In genomic region chr6:158374020-158374419, GRCh38 we compare ENCODE assay signal across 1 cellular context.
A peak's percentile ranks its signal among the peaks of the same experiment; 100 is the strongest.
TF ChIP-seq lines count a peak whose summit lies in the region.

No MANE protein-coding gene starts in this region.

TF ChIP-seq in HepG2, 621 proteins besides CTCF, POLR2A, EP300 and RAD21 (continued from another document):
- TF ChIP-seq TEAD3 (CRISPR knock-in tag; optimal IDR thresholded peaks at IDR 0.05; ENCODE audit: borderline replicate concordance) (peak; percentile 59), NAIF1 (CRISPR knock-in tag; IDR thresholded peaks at IDR 0.05; ENCODE audit: borderline replicate concordance) (no peak), ZNF503 (CRISPR knock-in tag; IDR thresholded peaks at IDR 0.05) (no peak), PRDM4 (CRISPR knock-in tag; IDR thresholded peaks at IDR 0.05; ENCODE audit: borderline replicate concordance) (no peak), ATAD3A (CRISPR knock-in tag; IDR thresholded peaks at IDR 0.05) (no peak), NCOA2 (CRISPR knock-in tag; IDR thresholded peaks at IDR 0.05) (no peak), MED13 (CRISPR knock-in tag; IDR thresholded peaks at IDR 0.05) (no peak), ZFP62 (CRISPR knock-in tag; IDR thresholded peaks at IDR 0.05) (no peak), EHMT2 (IDR thresholded peaks at IDR 0.05; ENCODE audit: borderline replicate concordance, low read depth, low read length) (no peak), CEBPB (IDR thresholded peaks at IDR 0.05; ENCODE audit: borderline replicate concordance, low read depth, low read length) (peak; percentile 74), KDM2A (CRISPR knock-in tag; IDR thresholded peaks at IDR 0.05; ENCODE audit: borderline replicate concordance, low read depth) (no peak), CREM (IDR thresholded peaks at IDR 0.05) (no peak), CREM (CRISPR knock-in tag; IDR thresholded peaks at IDR 0.05) (no peak), ZNF770 (CRISPR knock-in tag; IDR thresholded peaks at IDR 0.05) (peak; percentile 98), PRPF4 (IDR thresholded peaks at IDR 0.05; ENCODE audit: low read depth, low read length, poor library complexity, severe bottlenecking) (no peak), ZFP41 (CRISPR knock-in tag; IDR thresholded peaks at IDR 0.05; ENCODE audit: borderline replicate concordance) (no peak), GTF2F1 (IDR thresholded peaks at IDR 0.05; ENCODE audit: low read length) (no peak), ZNF816 (CRISPR knock-in tag; IDR thresholded peaks at IDR 0.05; ENCODE audit: borderline replicate concordance) (no peak), KDM1A (CRISPR knock-in tag; IDR thresholded peaks at IDR 0.05) (peak; percentile 72; the same call in 1 of the 2 replicates), SMARCC2 (IDR thresholded peaks at IDR 0.05) (no peak), ZMYM2 (CRISPR knock-in tag; IDR thresholded peaks at IDR 0.05) (0 out of 2 replicates have a peak, but pooled peaks have one; percentile 51)
- TF ChIP-seq, protein P1, sequence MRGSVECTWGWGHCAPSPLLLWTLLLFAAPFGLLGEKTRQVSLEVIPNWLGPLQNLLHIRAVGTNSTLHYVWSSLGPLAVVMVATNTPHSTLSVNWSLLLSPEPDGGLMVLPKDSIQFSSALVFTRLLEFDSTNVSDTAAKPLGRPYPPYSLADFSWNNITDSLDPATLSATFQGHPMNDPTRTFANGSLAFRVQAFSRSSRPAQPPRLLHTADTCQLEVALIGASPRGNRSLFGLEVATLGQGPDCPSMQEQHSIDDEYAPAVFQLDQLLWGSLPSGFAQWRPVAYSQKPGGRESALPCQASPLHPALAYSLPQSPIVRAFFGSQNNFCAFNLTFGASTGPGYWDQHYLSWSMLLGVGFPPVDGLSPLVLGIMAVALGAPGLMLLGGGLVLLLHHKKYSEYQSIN (CRISPR knock-in tag; IDR thresholded peaks at IDR 0.05; ENCODE audit: borderline replicate concordance): no peak
- TF ChIP-seq, protein P2, sequence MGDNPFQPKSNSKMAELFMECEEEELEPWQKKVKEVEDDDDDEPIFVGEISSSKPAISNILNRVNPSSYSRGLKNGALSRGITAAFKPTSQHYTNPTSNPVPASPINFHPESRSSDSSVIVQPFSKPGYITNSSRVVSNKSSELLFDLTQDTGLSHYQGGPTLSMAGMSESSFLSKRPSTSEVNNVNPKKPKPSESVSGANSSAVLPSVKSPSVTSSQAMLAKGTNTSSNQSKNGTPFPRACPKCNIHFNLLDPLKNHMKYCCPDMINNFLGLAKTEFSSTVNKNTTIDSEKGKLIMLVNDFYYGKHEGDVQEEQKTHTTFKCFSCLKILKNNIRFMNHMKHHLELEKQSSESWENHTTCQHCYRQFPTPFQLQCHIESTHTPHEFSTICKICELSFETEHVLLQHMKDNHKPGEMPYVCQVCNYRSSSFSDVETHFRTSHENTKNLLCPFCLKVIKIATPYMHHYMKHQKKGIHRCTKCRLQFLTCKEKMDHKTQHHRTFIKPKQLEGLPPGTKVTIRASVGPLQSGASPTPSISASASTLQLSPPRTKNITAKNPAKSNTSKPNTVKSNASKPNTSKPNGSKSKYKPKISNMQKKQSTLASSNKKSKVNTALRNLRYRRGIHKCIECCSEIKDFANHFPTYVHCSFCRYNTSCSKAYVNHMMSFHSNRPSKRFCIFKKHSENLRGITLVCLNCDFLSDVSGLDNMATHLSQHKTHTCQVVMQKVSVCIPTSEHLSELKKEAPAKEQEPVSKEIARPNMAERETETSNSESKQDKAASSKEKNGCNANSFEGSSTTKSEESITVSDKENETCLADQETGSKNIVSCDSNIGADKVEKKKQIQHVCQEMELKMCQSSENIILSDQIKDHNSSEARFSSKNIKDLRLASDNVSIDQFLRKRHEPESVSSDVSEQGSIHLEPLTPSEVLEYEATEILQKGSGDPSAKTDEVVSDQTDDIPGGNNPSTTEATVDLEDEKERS (CRISPR knock-in tag; IDR thresholded peaks at IDR 0.05): no peak
- TF ChIP-seq, protein P3, sequence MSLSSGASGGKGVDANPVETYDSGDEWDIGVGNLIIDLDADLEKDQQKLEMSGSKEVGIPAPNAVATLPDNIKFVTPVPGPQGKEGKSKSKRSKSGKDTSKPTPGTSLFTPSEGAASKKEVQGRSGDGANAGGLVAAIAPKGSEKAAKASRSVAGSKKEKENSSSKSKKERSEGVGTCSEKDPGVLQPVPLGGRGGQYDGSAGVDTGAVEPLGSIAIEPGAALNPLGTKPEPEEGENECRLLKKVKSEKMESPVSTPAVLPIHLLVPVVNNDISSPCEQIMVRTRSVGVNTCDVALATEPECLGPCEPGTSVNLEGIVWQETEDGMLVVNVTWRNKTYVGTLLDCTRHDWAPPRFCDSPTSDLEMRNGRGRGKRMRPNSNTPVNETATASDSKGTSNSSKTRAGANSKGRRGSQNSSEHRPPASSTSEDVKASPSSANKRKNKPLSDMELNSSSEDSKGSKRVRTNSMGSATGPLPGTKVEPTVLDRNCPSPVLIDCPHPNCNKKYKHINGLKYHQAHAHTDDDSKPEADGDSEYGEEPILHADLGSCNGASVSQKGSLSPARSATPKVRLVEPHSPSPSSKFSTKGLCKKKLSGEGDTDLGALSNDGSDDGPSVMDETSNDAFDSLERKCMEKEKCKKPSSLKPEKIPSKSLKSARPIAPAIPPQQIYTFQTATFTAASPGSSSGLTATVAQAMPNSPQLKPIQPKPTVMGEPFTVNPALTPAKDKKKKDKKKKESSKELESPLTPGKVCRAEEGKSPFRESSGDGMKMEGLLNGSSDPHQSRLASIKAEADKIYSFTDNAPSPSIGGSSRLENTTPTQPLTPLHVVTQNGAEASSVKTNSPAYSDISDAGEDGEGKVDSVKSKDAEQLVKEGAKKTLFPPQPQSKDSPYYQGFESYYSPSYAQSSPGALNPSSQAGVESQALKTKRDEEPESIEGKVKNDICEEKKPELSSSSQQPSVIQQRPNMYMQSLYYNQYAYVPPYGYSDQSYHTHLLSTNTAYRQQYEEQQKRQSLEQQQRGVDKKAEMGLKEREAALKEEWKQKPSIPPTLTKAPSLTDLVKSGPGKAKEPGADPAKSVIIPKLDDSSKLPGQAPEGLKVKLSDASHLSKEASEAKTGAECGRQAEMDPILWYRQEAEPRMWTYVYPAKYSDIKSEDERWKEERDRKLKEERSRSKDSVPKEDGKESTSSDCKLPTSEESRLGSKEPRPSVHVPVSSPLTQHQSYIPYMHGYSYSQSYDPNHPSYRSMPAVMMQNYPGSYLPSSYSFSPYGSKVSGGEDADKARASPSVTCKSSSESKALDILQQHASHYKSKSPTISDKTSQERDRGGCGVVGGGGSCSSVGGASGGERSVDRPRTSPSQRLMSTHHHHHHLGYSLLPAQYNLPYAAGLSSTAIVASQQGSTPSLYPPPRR (CRISPR knock-in tag; IDR thresholded peaks at IDR 0.05; ENCODE audit: borderline replicate concordance): no peak
- TF ChIP-seq, protein P4, sequence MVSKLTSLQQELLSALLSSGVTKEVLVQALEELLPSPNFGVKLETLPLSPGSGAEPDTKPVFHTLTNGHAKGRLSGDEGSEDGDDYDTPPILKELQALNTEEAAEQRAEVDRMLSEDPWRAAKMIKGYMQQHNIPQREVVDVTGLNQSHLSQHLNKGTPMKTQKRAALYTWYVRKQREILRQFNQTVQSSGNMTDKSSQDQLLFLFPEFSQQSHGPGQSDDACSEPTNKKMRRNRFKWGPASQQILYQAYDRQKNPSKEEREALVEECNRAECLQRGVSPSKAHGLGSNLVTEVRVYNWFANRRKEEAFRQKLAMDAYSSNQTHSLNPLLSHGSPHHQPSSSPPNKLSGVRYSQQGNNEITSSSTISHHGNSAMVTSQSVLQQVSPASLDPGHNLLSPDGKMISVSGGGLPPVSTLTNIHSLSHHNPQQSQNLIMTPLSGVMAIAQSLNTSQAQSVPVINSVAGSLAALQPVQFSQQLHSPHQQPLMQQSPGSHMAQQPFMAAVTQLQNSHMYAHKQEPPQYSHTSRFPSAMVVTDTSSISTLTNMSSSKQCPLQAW (CRISPR knock-in tag; IDR thresholded peaks at IDR 0.05): no peak
- TF ChIP-seq, protein P5, sequence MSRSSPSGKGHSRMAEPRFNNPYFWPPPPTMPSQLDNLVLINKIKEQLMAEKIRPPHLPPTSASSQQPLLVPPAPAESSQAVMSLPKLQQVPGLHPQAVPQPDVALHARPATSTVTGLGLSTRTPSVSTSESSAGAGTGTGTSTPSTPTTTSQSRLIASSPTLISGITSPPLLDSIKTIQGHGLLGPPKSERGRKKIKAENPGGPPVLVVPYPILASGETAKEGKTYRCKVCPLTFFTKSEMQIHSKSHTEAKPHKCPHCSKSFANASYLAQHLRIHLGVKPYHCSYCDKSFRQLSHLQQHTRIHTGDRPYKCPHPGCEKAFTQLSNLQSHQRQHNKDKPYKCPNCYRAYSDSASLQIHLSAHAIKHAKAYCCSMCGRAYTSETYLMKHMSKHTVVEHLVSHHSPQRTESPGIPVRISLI (CRISPR knock-in tag; IDR thresholded peaks at IDR 0.05; ENCODE audit: borderline replicate concordance): peak; percentile 51; the same call in 1 of the 2 replicates
- TF ChIP-seq, protein P6, sequence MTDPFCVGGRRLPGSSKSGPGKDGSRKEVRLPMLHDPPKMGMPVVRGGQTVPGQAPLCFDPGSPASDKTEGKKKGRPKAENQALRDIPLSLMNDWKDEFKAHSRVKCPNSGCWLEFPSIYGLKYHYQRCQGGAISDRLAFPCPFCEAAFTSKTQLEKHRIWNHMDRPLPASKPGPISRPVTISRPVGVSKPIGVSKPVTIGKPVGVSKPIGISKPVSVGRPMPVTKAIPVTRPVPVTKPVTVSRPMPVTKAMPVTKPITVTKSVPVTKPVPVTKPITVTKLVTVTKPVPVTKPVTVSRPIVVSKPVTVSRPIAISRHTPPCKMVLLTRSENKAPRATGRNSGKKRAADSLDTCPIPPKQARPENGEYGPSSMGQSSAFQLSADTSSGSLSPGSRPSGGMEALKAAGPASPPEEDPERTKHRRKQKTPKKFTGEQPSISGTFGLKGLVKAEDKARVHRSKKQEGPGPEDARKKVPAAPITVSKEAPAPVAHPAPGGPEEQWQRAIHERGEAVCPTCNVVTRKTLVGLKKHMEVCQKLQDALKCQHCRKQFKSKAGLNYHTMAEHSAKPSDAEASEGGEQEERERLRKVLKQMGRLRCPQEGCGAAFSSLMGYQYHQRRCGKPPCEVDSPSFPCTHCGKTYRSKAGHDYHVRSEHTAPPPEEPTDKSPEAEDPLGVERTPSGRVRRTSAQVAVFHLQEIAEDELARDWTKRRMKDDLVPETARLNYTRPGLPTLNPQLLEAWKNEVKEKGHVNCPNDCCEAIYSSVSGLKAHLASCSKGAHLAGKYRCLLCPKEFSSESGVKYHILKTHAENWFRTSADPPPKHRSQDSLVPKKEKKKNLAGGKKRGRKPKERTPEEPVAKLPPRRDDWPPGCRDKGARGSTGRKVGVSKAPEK (CRISPR knock-in tag; IDR thresholded peaks at IDR 0.05; ENCODE audit: borderline replicate concordance): no peak
